8 cellular contexts compared by ENCODE assay signal in the genomic region with DNA sequence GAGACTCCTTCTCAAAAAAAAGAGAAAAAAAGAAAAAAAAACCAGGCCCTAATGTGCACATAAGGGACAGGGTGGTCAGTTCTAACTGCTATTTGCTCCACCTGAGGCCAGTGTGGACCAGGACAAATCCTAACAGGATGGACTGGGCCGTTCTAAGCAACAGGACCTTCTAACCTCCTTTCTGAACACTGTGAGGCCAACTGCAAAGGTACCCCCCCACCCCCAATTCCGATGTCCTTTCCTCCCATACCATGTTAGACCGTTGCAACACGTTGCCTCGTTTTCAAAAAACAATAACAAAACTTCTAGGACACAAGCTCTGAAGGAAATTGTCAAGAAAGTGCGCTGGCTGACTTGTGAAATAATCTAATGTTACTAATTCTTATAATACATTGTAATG. TPM values are rescaled to one million over a fixed set of nuclear protein-coding genes. Genes with fewer than 3 reads are reported as not detected.
DNase-seq lines count a peak whose midpoint lies in the region; TF ChIP-seq lines count a peak whose summit lies in the region.

No MANE protein-coding gene starts in this region.

- no peaks in the 10 kb centered on the region for H3K9me3 Mint-ChIP-seq in Calu3 (ENCODE audit: low read depth, unreplicated experiment)

- no peaks in the 10 kb centered on the region for H4K20me1 ChIP-seq in OCI-LY3 (ENCODE audit: insufficient read depth, low read length)
- H4K20me1 ChIP-seq in osteoblast (ENCODE audit: insufficient read depth, low read length) = peaks cover 66% of the 10 kb centered on the region

- no peak for TF ChIP-seq CTCF in Calu3 (IDR thresholded peaks at IDR 0.05; ENCODE audit: unreplicated experiment)
- no peak for TF ChIP-seq CTCF in OCI-LY3 (IDR thresholded peaks at IDR 0.05; ENCODE audit: low read depth, low read length)
- no peak for TF ChIP-seq CTCF in osteoblast (IDR thresholded peaks at IDR 0.05; ENCODE audit: extremely low read depth, low read depth, low read length)

- intact Hi-C loops in Calu3 (cut with micrococcal nuclease; ENCODE audit: unreplicated experiment) = no loop called here

- H3K9me3 ChIP-seq in OCI-LY3 (ENCODE audit: insufficient read depth, low read length) = no peaks in the 10 kb centered on the region
- no peaks in the 10 kb centered on the region for H3K9me3 ChIP-seq in endocrine pancreas (ENCODE audit: control insufficient read depth, low read length)
- no peaks in the 10 kb centered on the region for H3K9me3 ChIP-seq in osteoblast (ENCODE audit: low read depth, low read length)

- peak overlapping the region; percentile 96 for H3K4me2 ChIP-seq in OCI-LY3 (ENCODE audit: low read length)
- H3K4me2 ChIP-seq in osteoblast (ENCODE audit: insufficient read depth, low read length) = peak overlapping the region; percentile 92

- H3K9ac ChIP-seq in OCI-LY3 (ENCODE audit: low read length) = peak overlapping the region; percentile 74
- peak overlapping the region; percentile 75 for H3K9ac ChIP-seq in endocrine pancreas (ENCODE audit: control insufficient read depth, insufficient read depth, low read length)

- H3K27me3 ChIP-seq in OCI-LY3 (ENCODE audit: low read depth, low read length) (no peaks in the 10 kb centered on the region), endocrine pancreas (ENCODE audit: control insufficient read depth, insufficient read depth, low read length) (no peaks in the 10 kb centered on the region), osteoblast (ENCODE audit: insufficient read depth, low read length) (no peaks in the 10 kb centered on the region)

- no TSS peak for BruUV-seq in Calu3 (replicated peaks; lab: Mats Ljungman, UMichigan)

- H3K27me3 Mint-ChIP-seq in Calu3 (ENCODE audit: unreplicated experiment) = no peaks in the 10 kb centered on the region

- no peak for DNase-seq in Calu3
- no peak for DNase-seq in osteoblast (ENCODE audit: insufficient read length, low spot score, missing footprints)
- no peak for DNase-seq in kidney glomerular epithelial cell (lab: John Stamatoyannopoulos, UW)
- DNase-seq in stimulated activated CD4-positive, alpha-beta T cell treated with anti-CD3 and anti-CD28 coated beads, Interleukin-2, amount 100 ng/mL, for 24 hours = no peak
- DNase-seq in NCI-H2081 treated with DMSO at 0.1 percent for 48 hours (lab: John Stamatoyannopoulos, UW) = no peak
- no peak for DNase-seq in AG20443 (ENCODE audit: low spot score)

- peak overlapping the region; percentile 74 for H3K4me3 Mint-ChIP-seq in Calu3 (ENCODE audit: low read depth, unreplicated experiment)

- H3K4me1 ChIP-seq in OCI-LY3 (ENCODE audit: low read length) = peaks cover 13% of the 10 kb centered on the region
- peaks cover 5% of the 10 kb centered on the region for H3K4me1 ChIP-seq in endocrine pancreas (ENCODE audit: control insufficient read depth, insufficient read depth, low read length)
- peaks cover 13% of the 10 kb centered on the region for H3K4me1 ChIP-seq in osteoblast (ENCODE audit: insufficient read depth, low read length)

- peak overlapping the region; percentile 39 for H3K27ac Mint-ChIP-seq in Calu3 (ENCODE audit: unreplicated experiment)

- no peak overlapping the region for H2AFZ ChIP-seq in OCI-LY3 (ENCODE audit: low read depth, low read length)
- peak overlapping the region; percentile 20 for H2AFZ ChIP-seq in osteoblast (ENCODE audit: low read length)

- peaks cover 16% of the 10 kb centered on the region for H3K4me1 Mint-ChIP-seq in Calu3 (ENCODE audit: low read depth, unreplicated experiment)

- H3K36me3 ChIP-seq in OCI-LY3 (replicated peaks; ENCODE audit: low read depth, low read length) = peaks cover 23% of the 10 kb centered on the region
- H3K36me3 ChIP-seq in endocrine pancreas (ENCODE audit: control insufficient read depth, insufficient read depth, low read length) = peaks cover 6% of the 10 kb centered on the region
- H3K36me3 ChIP-seq in osteoblast (ENCODE audit: insufficient read depth, low read length) = peaks cover 41% of the 10 kb centered on the region

- CTCF ChIA-PET in Calu3 (lab: Charles Lee) = interaction anchor here (0.6 kb wide), 1 partner anchor 62 kb away, joined by 4 read pairs; no protein-coding TSS in a partner anchor

- H3K36me3 Mint-ChIP-seq in Calu3 (ENCODE audit: insufficient read depth, unreplicated experiment) = peaks cover 78% of the 10 kb centered on the region

- H3K79me2 ChIP-seq in OCI-LY3 (ENCODE audit: low read length) (peaks cover 79% of the 10 kb centered on the region), osteoblast (ENCODE audit: insufficient read depth, low read length) (peaks cover 90% of the 10 kb centered on the region)

- H3K4me3 ChIP-seq in OCI-LY3 (ENCODE audit: low read length) (peak overlapping the region; percentile 87), endocrine pancreas (ENCODE audit: control insufficient read depth, insufficient read depth, low read length) (peak overlapping the region; percentile 71), osteoblast (ENCODE audit: insufficient read depth, low read length) (peak overlapping the region; percentile 96)

- H3K27ac ChIP-seq in OCI-LY3 (ENCODE audit: low read length) (no peak overlapping the region), osteoblast (ENCODE audit: low read depth, low read length) (peak overlapping the region; percentile 62)

RNA-seq across cellular contexts. Expression of a gene that starts 1.2 kb away (rescaled TPM):
- 53.6 and 57.5 TPM in 2 replicates for total RNA-seq in Calu3 (2022)
- 43.3 and 43.4 TPM in 2 replicates for total RNA-seq in osteoblast

RNA-seq across cellular contexts. Expression of a gene that starts 1.7 kb away (rescaled TPM):
- total RNA-seq in Calu3 (2022) = 93.0 and 95.3 TPM in 2 replicates
- 42.7 and 48.0 TPM in 2 replicates for total RNA-seq in osteoblast

RNA-seq across cellular contexts. Expression of a gene that starts 50.9 kb away (rescaled TPM):
- total RNA-seq in Calu3 (2022) = 67.6 and 80.7 TPM in 2 replicates
- total RNA-seq in osteoblast = 12.7 and 14.1 TPM in 2 replicates
